Comparison of ENCODE assay signal across 26 cellular contexts in genomic region chr18:10604178-10604577, GRCh38.
DNase-seq lines count a peak whose midpoint lies in the region; ATAC-seq, FAIRE-seq and TF ChIP-seq lines count a peak whose summit lies in the region.
"Had no signal": no experiment of that assay in that cellular context is flagged by ENCODE, and none has a peak within 500 bp of the region (broad histone marks: within the 10 kb centered on the region; RNA-seq: fewer than 3 reads in every experiment).

No MANE protein-coding gene starts in this region.

- no peaks in the 10 kb centered on the region for H3K36me3 Mint-ChIP-seq in mesothelial cell of epicardium

- no peak overlapping the region for H3K27ac ChIP-seq in OCI-LY7 (ENCODE audit: low read depth, low read length, poor library complexity, severe bottlenecking)
- H3K27ac ChIP-seq: C4-2B, SJSA1 had no signal

- CTCF ChIA-PET in OCI-LY7 (lab: Charles Lee; ENCODE audit: unreplicated experiment) = no interaction called here

- H3K9me2 ChIP-seq in OCI-LY7 (ENCODE audit: insufficient read depth, low read length) = no peaks in the 10 kb centered on the region

- H3K4me3 ChIP-seq in OCI-LY7 (ENCODE audit: low read depth, low read length, poor library complexity, severe bottlenecking) (no peak overlapping the region), mucosa of descending colon (no peak overlapping the region)
- H3K4me3 ChIP-seq: K562, SJSA1 had no signal

- peaks cover 8% of the 10 kb centered on the region for H3K9me3 Mint-ChIP-seq in mesothelial cell of epicardium
- H3K9me3 Mint-ChIP-seq: HFFc6 had no signal

- no TSS peak for BruUV-seq in OCI-LY7 (replicated peaks; lab: Mats Ljungman, UMichigan)

- H4K20me1 ChIP-seq in OCI-LY7 (ENCODE audit: insufficient read depth, low read length) = no peaks in the 10 kb centered on the region

- no peak overlapping the region for H2AFZ ChIP-seq in OCI-LY7 (ENCODE audit: low read length)

- H3K9me3 ChIP-seq in OCI-LY7 (ENCODE audit: low read length) = no peaks in the 10 kb centered on the region
- no peaks in the 10 kb centered on the region for H3K9me3 ChIP-seq in mucosa of descending colon
- H3K9me3 ChIP-seq: SJSA1 had no signal

- no peaks in the 10 kb centered on the region for H3K79me2 ChIP-seq in OCI-LY7 (ENCODE audit: insufficient read depth, low read depth, low read length)

- TF ChIP-seq POLR2A in GM12892 (IDR thresholded peaks at IDR 0.05; ENCODE audit: low read depth, low read length) = no peak

- H3K4me1 ChIP-seq in OCI-LY7 (ENCODE audit: insufficient read depth, low read length, poor library complexity, severe bottlenecking) (no peaks in the 10 kb centered on the region), mucosa of descending colon (ENCODE audit: low read depth) (no peaks in the 10 kb centered on the region)
- H3K4me1 ChIP-seq: SJSA1 had no signal

- TF ChIP-seq CTCF in OCI-LY7 (conservative IDR thresholded peaks at IDR 0.05; ENCODE audit: low read length) (no peak), mucosa of descending colon (IDR thresholded peaks at IDR 0.05) (no peak), mesothelial cell of epicardium (IDR thresholded peaks at IDR 0.05; ENCODE audit: unreplicated experiment) (no peak)

- intact Hi-C loops in OCI-LY7 (cut with micrococcal nuclease; ENCODE audit: unreplicated experiment) (no loop called here), mucosa of descending colon (cut with DNase I, micrococcal nuclease) (no loop called here)

- no peaks in the 10 kb centered on the region for H3K27me3 Mint-ChIP-seq in mesothelial cell of epicardium (ENCODE audit: low read depth)

- POLR2A ChIA-PET in OCI-LY7 (lab: Charles Lee) = no interaction called here

- no peak overlapping the region for H3K4me3 Mint-ChIP-seq in mesothelial cell of epicardium
- H3K4me3 Mint-ChIP-seq: H9, HFFc6 had no signal

- H3K36me3 ChIP-seq in OCI-LY7 (ENCODE audit: insufficient read depth, low read length) = no peaks in the 10 kb centered on the region
- no peaks in the 10 kb centered on the region for H3K36me3 ChIP-seq in mucosa of descending colon (ENCODE audit: low read depth)
- H3K36me3 ChIP-seq: SJSA1 had no signal

- ATAC-seq in mucosa of descending colon (peak; percentile 40), HG03460 (IDR thresholded peaks at IDR 0.05; ENCODE audit: unreplicated experiment) (no peak)
- ATAC-seq: K562, Panc1 had no signal

- no peak overlapping the region for H3K4me2 ChIP-seq in OCI-LY7 (ENCODE audit: low read length)

- no peak for FAIRE-seq in GM12892 (lab: Jason Lieb, UNC)
- FAIRE-seq: D721Med, K562 had no signal

- DNase-seq in CD1c-positive myeloid dendritic cell (ENCODE audit: extremely low spot score) (peak; percentile 25), GM12892 (ENCODE audit: insufficient read length) (peak; percentile 26), OCI-LY7 (ENCODE audit: low spot score) (peak; percentile 19), mucosa of descending colon (no peak), GM03348 (ENCODE audit: low spot score) (no peak), mesothelial cell of epicardium (ENCODE audit: low spot score in 2 of 2, unreplicated experiment in 2 of 2) (no peak)
- DNase-seq: AML-193; DMS53; EL; H9; HFFc6; MM.1S; NCI-H1105; NCI-H146; NCI-H2029; NCI-H226; NCI-H524; NCI-H774; NK-92 treated with Interleukin-12 subunit alpha and Interleukin-12 subunit beta, amount 100 ng/mL, for 24 hours; T-helper 1 cell had no signal

- no peak overlapping the region for H3K27ac Mint-ChIP-seq in mesothelial cell of epicardium
- H3K27ac Mint-ChIP-seq: H9, HFFc6 had no signal

- no peaks in the 10 kb centered on the region for H3K4me1 Mint-ChIP-seq in mesothelial cell of epicardium
- H3K4me1 Mint-ChIP-seq: H9 had no signal

Comparison
In these comparisons a context has a peak if more than half of its experiments do, and no peak if none do; other contexts are left out.
1. DNase-seq: peak in CD1c-positive myeloid dendritic cell (single experiment), GM12892 (single experiment) and OCI-LY7 (single experiment); none in mucosa of descending colon (0 of 3), GM03348 (single experiment) and mesothelial cell of epicardium (0 of 2).